8 cellular contexts compared by ENCODE assay signal in the genomic region with DNA sequence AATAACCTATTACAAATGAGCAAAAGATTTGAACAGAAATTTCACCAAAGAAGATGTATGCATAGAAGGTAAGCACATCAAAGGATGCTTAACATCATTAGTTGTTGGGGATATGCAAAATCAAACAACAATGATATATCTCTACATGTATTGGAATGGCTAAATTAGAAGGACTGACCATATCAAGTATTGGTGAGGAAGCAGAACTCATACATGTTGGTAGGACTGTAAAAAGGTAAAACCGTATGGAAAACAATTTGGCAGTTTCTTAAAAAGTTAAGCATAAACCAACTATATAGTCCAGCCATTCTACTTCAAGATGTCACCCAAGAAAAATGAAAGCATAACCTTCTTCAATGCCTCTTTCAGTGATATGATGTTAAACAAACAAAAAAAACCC.
"Had no signal": no experiment of that assay in that cellular context is flagged by ENCODE, and none has a peak within 500 bp of the region (broad histone marks: within the 10 kb centered on the region; RNA-seq: fewer than 3 reads in every experiment).

No MANE protein-coding gene starts in this region.

- H3K36me3 ChIP-seq: HAP-1 had no signal

- H2AFZ ChIP-seq: GM23248 had no signal

- H3K9ac ChIP-seq: GM23248 had no signal

- H3K4me3 ChIP-seq: GM23248, HAP-1 had no signal

- ATAC-seq: HCT116, HepG2 had no signal

- H3K4me1 ChIP-seq: HAP-1 had no signal

- H3K27ac ChIP-seq: GM23248 had no signal

- FAIRE-seq: HepG2 had no signal

- H3K9me3 ChIP-seq: HAP-1 had no signal

- DNase-seq: GM23248, GOT3, H7, Kasumi-1, KG1 had no signal
